ENCODE assay signal across 11 cellular contexts in genomic region chr10:119025336-119025735, GRCh38. TPM values are rescaled to one million over a fixed set of nuclear protein-coding genes. Genes with fewer than 3 reads are reported as not detected.
DNase-seq lines count a peak whose midpoint lies in the region; ATAC-seq and TF ChIP-seq lines count a peak whose summit lies in the region.
"Had no signal": no experiment of that assay in that cellular context is flagged by ENCODE, and none has a peak within 500 bp of the region (broad histone marks: within the 10 kb centered on the region; RNA-seq: fewer than 3 reads in every experiment).

No MANE protein-coding gene starts in this region.

- H3K9me3 ChIP-seq in uterus: no peaks in the 10 kb centered on the region
- H3K9me3 ChIP-seq: ovary had no signal

- TF ChIP-seq POLR2A in uterus (IDR thresholded peaks at IDR 0.05): no peak

- no peaks in the 10 kb centered on the region for H3K36me3 Mint-ChIP-seq in stimulated activated naive B cell treated with anti-CD40 and anti-IgM and Interleukin-4, amounts not matched to agents 10 μg/mL and 1 μg/mL and 100 μg/mL, for 72 hours

- peak; percentile 22 for DNase-seq in NCI-H748 (lab: John Stamatoyannopoulos, UW; ENCODE audit: unreplicated experiment)
- DNase-seq in NCI-H748 treated with DMSO at 0.1 percent for 48 hours (lab: John Stamatoyannopoulos, UW): no peak
- peak; percentile 96 for DNase-seq in astrocyte of the hippocampus (ENCODE audit: low read depth, low spot score)
- peak; percentile 14 for DNase-seq in kidney glomerular epithelial cell (lab: John Stamatoyannopoulos, UW)
- DNase-seq in uterus: peak; percentile 59 to 74
- no peak for DNase-seq in stimulated activated naive B cell treated with anti-CD40 and anti-IgM and Interleukin-4, amounts not matched to agents 10 μg/mL and 1 μg/mL and 100 μg/mL, for 72 hours
- no peak for DNase-seq in stimulated activated CD8-positive, alpha-beta memory T cell treated with anti-CD3 and anti-CD28 coated beads, Interleukin-4, amount 100 ng/mL, for 48 hours

- H3K27ac Mint-ChIP-seq in stimulated activated naive B cell treated with anti-CD40 and anti-IgM and Interleukin-4, amounts not matched to agents 10 μg/mL and 1 μg/mL and 100 μg/mL, for 72 hours: no peak overlapping the region
- H3K27ac Mint-ChIP-seq: B cell had no signal

- H3K27ac ChIP-seq in uterus: peak overlapping the region in 1 of 2 donors; percentile 35
- H3K27ac ChIP-seq: ovary had no signal

- H3K4me3 Mint-ChIP-seq in stimulated activated naive B cell treated with anti-CD40 and anti-IgM and Interleukin-4, amounts not matched to agents 10 μg/mL and 1 μg/mL and 100 μg/mL, for 72 hours: no peak overlapping the region
- H3K4me3 Mint-ChIP-seq: B cell had no signal

- no peaks in the 10 kb centered on the region for H3K4me1 Mint-ChIP-seq in stimulated activated naive B cell treated with anti-CD40 and anti-IgM and Interleukin-4, amounts not matched to agents 10 μg/mL and 1 μg/mL and 100 μg/mL, for 72 hours

- intact Hi-C loops in uterus (cut with DNase I; ENCODE audit: low total_unique reads): no loop called here

- no peak overlapping the region for H3K4me3 ChIP-seq in uterus
- H3K4me3 ChIP-seq: K562, ovary had no signal

- no peaks in the 10 kb centered on the region for H3K27me3 ChIP-seq in uterus
- H3K27me3 ChIP-seq: ovary had no signal

- no peak for TF ChIP-seq CTCF in uterus (IDR thresholded peaks at IDR 0.05)

- no peaks in the 10 kb centered on the region for H3K9me3 Mint-ChIP-seq in stimulated activated naive B cell treated with anti-CD40 and anti-IgM and Interleukin-4, amounts not matched to agents 10 μg/mL and 1 μg/mL and 100 μg/mL, for 72 hours

- peaks cover 0 to 7% of the 10 kb centered on the region in 2 donors for H3K4me1 ChIP-seq in uterus

- no peaks in the 10 kb centered on the region for H3K36me3 ChIP-seq in uterus
- H3K36me3 ChIP-seq: ovary had no signal

- peaks cover 41 to 72% of the 10 kb centered on the region in 2 donors for H3K27me3 Mint-ChIP-seq in stimulated activated naive B cell treated with anti-CD40 and anti-IgM and Interleukin-4, amounts not matched to agents 10 μg/mL and 1 μg/mL and 100 μg/mL, for 72 hours

- ATAC-seq in stimulated activated naive B cell treated with anti-CD40 and anti-IgM and Interleukin-4, amounts not matched to agents 10 μg/mL and 1 μg/mL and 100 μg/mL, for 72 hours (replicated peaks): no peak
- ATAC-seq in GM19463 (IDR thresholded peaks at IDR 0.05; ENCODE audit: unreplicated experiment): no peak
- ATAC-seq: K562 had no signal

RNA-seq across cellular contexts. Expression of gene NANOS1, which starts 4.2 kb away (rescaled TPM):
- total RNA-seq in uterus: 1 to 10 TPM in 3 of 4 donors, under 1 TPM in 1; 0.29 to 4.5 (median 2.1) TPM

RNA-seq across cellular contexts. Expression of gene EIF3A, which starts 55.3 kb away (rescaled TPM):
- total RNA-seq in uterus: 100 to 1,000 TPM in 2 of 4 donors, 10 to 100 TPM in 2; 54.3 to 144 (median 89.2) TPM

Comparison
In these comparisons a context has a peak if more than half of its experiments do, and no peak if none do; other contexts are left out.
1. DNase-seq: peak in NCI-H748 (single experiment), astrocyte of the hippocampus (single experiment), kidney glomerular epithelial cell (single experiment) and uterus (2 of 2); none in NCI-H748 treated with DMSO at 0.1 percent for 48 hours (single experiment), stimulated activated naive B cell treated with anti-CD40 and anti-IgM and Interleukin-4, amounts not matched to agents 10 μg/mL and 1 μg/mL and 100 μg/mL, for 72 hours (single experiment) and stimulated activated CD8-positive, alpha-beta memory T cell treated with anti-CD3 and anti-CD28 coated beads, Interleukin-4, amount 100 ng/mL, for 48 hours (single experiment).